14 cellular contexts compared by ENCODE assay signal in the genomic region with DNA sequence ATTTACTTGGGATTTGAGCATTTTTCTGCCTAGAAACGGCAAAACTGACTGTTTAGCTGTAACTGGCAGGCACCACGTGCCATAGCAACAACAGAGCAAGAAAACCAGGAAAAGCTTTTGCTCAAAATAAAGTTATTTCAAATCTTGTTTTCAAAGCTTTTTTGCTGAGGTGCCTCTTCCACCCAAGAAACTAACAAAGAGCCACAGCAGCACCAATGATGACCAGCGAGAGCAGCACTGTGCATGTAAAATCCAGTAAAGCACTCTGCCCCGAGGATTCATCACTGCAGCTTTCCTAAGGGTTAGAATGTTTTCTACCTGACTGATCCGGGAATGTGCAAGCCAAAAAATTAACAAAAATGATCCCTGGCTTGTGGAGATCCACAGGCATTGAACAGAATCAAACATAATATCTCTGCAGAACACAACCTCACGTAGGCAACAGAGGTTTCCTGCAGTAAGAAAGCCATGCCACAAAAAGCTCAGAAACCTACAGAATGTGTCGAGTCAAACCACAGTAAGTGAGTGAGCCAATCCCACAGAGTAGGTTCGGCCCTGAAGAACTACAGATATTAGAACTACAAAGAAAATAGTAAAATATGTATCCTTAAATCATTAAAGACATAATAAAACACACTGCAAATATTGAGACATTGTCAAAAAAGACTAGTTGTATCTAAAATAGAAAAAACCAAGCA. TPM values are rescaled to one million over a fixed set of nuclear protein-coding genes. Genes with fewer than 3 reads are reported as not detected.
A peak's percentile ranks its signal among the peaks of the same experiment; 100 is the strongest.
DNase-seq lines count a peak whose midpoint lies in the region; ATAC-seq and TF ChIP-seq lines count a peak whose summit lies in the region.
"Had no signal": no experiment of that assay in that cellular context is flagged by ENCODE, and none has a peak within 500 bp of the region (broad histone marks: within the 10 kb centered on the region; RNA-seq: fewer than 3 reads in every experiment).

No MANE protein-coding gene starts in this region.

- peak; percentile 12 for DNase-seq in MCF 10A (ENCODE audit: unreplicated experiment)
- no peak for DNase-seq in breast epithelium (ENCODE audit: low spot score in 2 of 2)
- no peak for DNase-seq in activated CD8-positive, alpha-beta T cell treated with anti-CD3 and anti-CD28 coated beads for 36 hours
- DNase-seq in kidney glomerular epithelial cell (lab: John Stamatoyannopoulos, UW) = peak; percentile 29
- DNase-seq in body of pancreas = no peak
- no peak for DNase-seq in ascending aorta (ENCODE audit: low spot score in 2 of 2)
- no peak for DNase-seq in HAP-1 (ENCODE audit: low spot score in 2 of 2)
- DNase-seq: activated CD4-positive, CD25-positive, alpha-beta regulatory T cell treated with anti-CD3 and anti-CD28 coated beads, Interleukin-2, amount 50 U/mL, for 72 hours; activated naive CD4-positive, alpha-beta T cell treated with Interleukin-2 at 50 U/mL for 16 hours; hippocampal formation; KG1; NCI-H2171 treated with DMSO at 0.1 percent for 48 hours; right cardiac atrium had no signal

- no peak for TF ChIP-seq CTCF in MCF 10A (IDR thresholded peaks at IDR 0.05; ENCODE audit: unreplicated experiment)
- TF ChIP-seq CTCF in breast epithelium (IDR thresholded peaks at IDR 0.05) = no peak
- peak; percentile 27 for TF ChIP-seq CTCF in activated CD8-positive, alpha-beta T cell treated with anti-CD3 and anti-CD28 coated beads for 36 hours (IDR thresholded peaks at IDR 0.05)
- TF ChIP-seq CTCF in body of pancreas (IDR thresholded peaks at IDR 0.05) = no peak
- no peak for TF ChIP-seq CTCF in ascending aorta (IDR thresholded peaks at IDR 0.05)

- TF ChIP-seq POLR2A in breast epithelium (IDR thresholded peaks at IDR 0.05) (no peak), body of pancreas (IDR thresholded peaks at IDR 0.05) (no peak)

- in situ Hi-C loops in HAP-1 (cut with MboI; ENCODE audit: low sequenced_read_pairs) = no loop called here

- peaks cover 24% of the 10 kb centered on the region for H3K4me1 Mint-ChIP-seq in MCF 10A (ENCODE audit: insufficient read depth, unreplicated experiment)
- H3K4me1 Mint-ChIP-seq in activated CD8-positive, alpha-beta T cell treated with anti-CD3 and anti-CD28 coated beads for 36 hours (ENCODE audit: low read depth) = peaks cover 25% of the 10 kb centered on the region

- POLR2A ChIA-PET in MCF 10A (lab: Yijun Ruan, JAX) = interaction anchor here (0.7 to 1.6 kb wide), 5 partner anchors 89 to 318 kb away, joined by 3 to 6 read pairs (median 3); no protein-coding TSS in a partner anchor
- POLR2A ChIA-PET in activated CD8-positive, alpha-beta T cell treated with anti-CD3 and anti-CD28 coated beads for 36 hours (lab: Charles Lee) = interaction anchor here (0.6 kb wide), 1 partner anchor 598 kb away, joined by 3 read pairs; no protein-coding TSS in a partner anchor

- no peak overlapping the region for H3K4me3 Mint-ChIP-seq in MCF 10A (ENCODE audit: unreplicated experiment)
- no peak overlapping the region for H3K4me3 Mint-ChIP-seq in activated CD8-positive, alpha-beta T cell treated with anti-CD3 and anti-CD28 coated beads for 36 hours

- no peaks in the 10 kb centered on the region for H3K9me3 Mint-ChIP-seq in MCF 10A (ENCODE audit: unreplicated experiment)
- H3K9me3 Mint-ChIP-seq in activated CD8-positive, alpha-beta T cell treated with anti-CD3 and anti-CD28 coated beads for 36 hours = no peaks in the 10 kb centered on the region

- H3K9me3 ChIP-seq in breast epithelium (no peaks in the 10 kb centered on the region), body of pancreas (no peaks in the 10 kb centered on the region), ascending aorta (no peaks in the 10 kb centered on the region), HAP-1 (no peaks in the 10 kb centered on the region)

- no peaks in the 10 kb centered on the region for H3K36me3 Mint-ChIP-seq in MCF 10A (ENCODE audit: insufficient read depth, unreplicated experiment)
- H3K36me3 Mint-ChIP-seq in activated CD8-positive, alpha-beta T cell treated with anti-CD3 and anti-CD28 coated beads for 36 hours (ENCODE audit: low read depth) = no peaks in the 10 kb centered on the region

- 58% methylated on average over 8 of the region's 8 CpGs for WGBS in body of pancreas, 2 donors

- H3K4me1 ChIP-seq in breast epithelium = no peaks in the 10 kb centered on the region
- H3K4me1 ChIP-seq in body of pancreas = no peaks in the 10 kb centered on the region
- no peaks in the 10 kb centered on the region for H3K4me1 ChIP-seq in ascending aorta
- H3K4me1 ChIP-seq in HAP-1 = no peaks in the 10 kb centered on the region

- peak; percentile 22 for ATAC-seq in activated CD8-positive, alpha-beta T cell treated with anti-CD3 and anti-CD28 coated beads for 36 hours
- ATAC-seq in body of pancreas = no peak
- ATAC-seq in GM18868 (IDR thresholded peaks at IDR 0.05; ENCODE audit: unreplicated experiment) = no peak
- ATAC-seq: right cardiac atrium had no signal

- no peak overlapping the region for H3K4me3 ChIP-seq in breast epithelium
- H3K4me3 ChIP-seq in body of pancreas = no peak overlapping the region
- H3K4me3 ChIP-seq in ascending aorta = no peak overlapping the region
- no peak overlapping the region for H3K4me3 ChIP-seq in HAP-1

- H3K27me3 ChIP-seq in breast epithelium = no peaks in the 10 kb centered on the region
- no peaks in the 10 kb centered on the region for H3K27me3 ChIP-seq in body of pancreas
- H3K27me3 ChIP-seq in ascending aorta = no peaks in the 10 kb centered on the region
- no peaks in the 10 kb centered on the region for H3K27me3 ChIP-seq in HAP-1 (ENCODE audit: low read depth)

- no peak overlapping the region for H3K27ac ChIP-seq in breast epithelium
- H3K27ac ChIP-seq in body of pancreas = no peak overlapping the region
- H3K27ac ChIP-seq in ascending aorta = no peak overlapping the region

- no peaks in the 10 kb centered on the region for H3K27me3 Mint-ChIP-seq in MCF 10A (ENCODE audit: insufficient read depth, unreplicated experiment)
- H3K27me3 Mint-ChIP-seq in activated CD8-positive, alpha-beta T cell treated with anti-CD3 and anti-CD28 coated beads for 36 hours = peaks cover 20% of the 10 kb centered on the region

- H3K36me3 ChIP-seq in breast epithelium = no peaks in the 10 kb centered on the region
- H3K36me3 ChIP-seq in body of pancreas (replicated peaks in 1 of 2; ENCODE audit: insufficient read depth in 1 of 2, low read depth in 2 of 2) = no peaks in the 10 kb centered on the region
- no peaks in the 10 kb centered on the region for H3K36me3 ChIP-seq in ascending aorta
- H3K36me3 ChIP-seq in HAP-1 (replicated peaks) = no peaks in the 10 kb centered on the region

- CTCF ChIA-PET in MCF 10A (lab: Yijun Ruan, JAX) = interaction anchor here (0.6 to 17.8 kb wide), 7 partner anchors 15 to 317 kb away, joined by 3 to 207 read pairs (median 5); no protein-coding TSS in a partner anchor
- CTCF ChIA-PET in activated CD8-positive, alpha-beta T cell treated with anti-CD3 and anti-CD28 coated beads for 36 hours (lab: Charles Lee) = interaction anchor here (1.1 to 13.9 kb wide), 4 partner anchors 11 to 739 kb away, joined by 3 to 162 read pairs (median 4); no protein-coding TSS in a partner anchor

- BruUV-seq in MCF 10A (replicated peaks; lab: Mats Ljungman, UMichigan) = no TSS peak

- intact Hi-C loops in MCF 10A (cut with micrococcal nuclease) (no loop called here), breast epithelium (cut with DNase I; ENCODE audit: low total_unique reads) (no loop called here), body of pancreas (cut with DNase I) (loop anchor here (5.0 kb wide), 1 partner anchor 256 kb away; no protein-coding TSS in a partner anchor), ascending aorta (cut with DNase I) (no loop called here)
- intact Hi-C loops in activated CD8-positive, alpha-beta T cell treated with anti-CD3 and anti-CD28 coated beads for 36 hours (cut with micrococcal nuclease) = no loop called here

- H3K27ac Mint-ChIP-seq in MCF 10A (ENCODE audit: low read depth, unreplicated experiment) = no peak overlapping the region
- H3K27ac Mint-ChIP-seq in activated CD8-positive, alpha-beta T cell treated with anti-CD3 and anti-CD28 coated beads for 36 hours = no peak overlapping the region

RNA-seq across cellular contexts. Expression of a gene that starts 7.4 kb away (rescaled TPM):
- total RNA-seq in MCF 10A (2022) (4.9 and 6.3 TPM in 2 replicates), breast epithelium (1 to 10 TPM in 1 of 3 donors, under 1 TPM in 2; 0.64 to 2.0 (median 0.73) TPM), body of pancreas (under 1 TPM in 1 of 2 donors, not detected in 1; 0.78 TPM), ascending aorta (24.2 TPM)
- under 1 TPM; 0.47 to 0.77 TPM for total RNA-seq in activated CD8-positive, alpha-beta T cell treated with anti-CD3 and anti-CD28 coated beads for 36 hours

RNA-seq across cellular contexts. Expression of a gene that starts 51.0 kb away (rescaled TPM):
- total RNA-seq in MCF 10A (2022) (1.2 TPM in 2 replicates), breast epithelium (not detected), body of pancreas (not detected), ascending aorta (not detected)
- total RNA-seq in activated CD8-positive, alpha-beta T cell treated with anti-CD3 and anti-CD28 coated beads for 36 hours = not detected
- total RNA-seq: right cardiac atrium had no signal

Comparison
In these comparisons a context has a peak if more than half of its experiments do, and no peak if none do; other contexts are left out.
1. DNase-seq: peak in MCF 10A (single experiment) and kidney glomerular epithelial cell (single experiment); none in breast epithelium (0 of 2), activated CD8-positive, alpha-beta T cell treated with anti-CD3 and anti-CD28 coated beads for 36 hours (single experiment), body of pancreas (0 of 4), ascending aorta (0 of 2) and HAP-1 (0 of 2).